1 cellular context compared by ENCODE assay signal in genomic region chr1:117061986-117062415, GRCh38.
A peak's percentile ranks its signal among the peaks of the same experiment; 100 is the strongest.
TF ChIP-seq lines count a peak whose summit lies in the region.

No MANE protein-coding gene starts in this region.

TF ChIP-seq in GM12878, 131 proteins besides CTCF, POLR2A, EP300 and RAD21 (continued from another document and continues in another):
- TF ChIP-seq ZNF687 (IDR thresholded peaks at IDR 0.05) (peak; percentile 38; the same call in 1 of the 2 replicates), ASH2L (IDR thresholded peaks at IDR 0.05; ENCODE audit: borderline replicate concordance, low read depth) (no peak), ESRRA (IDR thresholded peaks at IDR 0.05; ENCODE audit: low read length) (no peak), KAT2A (conservative IDR thresholded peaks at IDR 0.05; ENCODE audit: control insufficient read depth, low read depth, low read length) (no peak), ZBTB4 (CRISPR knock-in tag; IDR thresholded peaks at IDR 0.05) (no peak), CREB1 (IDR thresholded peaks at IDR 0.05; ENCODE audit: low read depth) (peak; percentile 85), SREBF1 (IDR thresholded peaks at IDR 0.05; ENCODE audit: low read length) (no peak), NR2F1 (conservative IDR thresholded peaks at IDR 0.05) (peak; percentile 51; the same call in 1 of the 2 replicates), ZBTB33 (IDR thresholded peaks at IDR 0.05) (no peak), USF1 (IDR thresholded peaks at IDR 0.05; ENCODE audit: borderline replicate concordance, extremely low read length, insufficient read depth, low read depth, low read length) (no peak), PKNOX1 (IDR thresholded peaks at IDR 0.05) (peak; percentile 85), ATF7 (IDR thresholded peaks at IDR 0.05; ENCODE audit: low read depth) (peak; percentile 98), PRDM15 (CRISPR knock-in tag; IDR thresholded peaks at IDR 0.05) (no peak), BCLAF1 (IDR thresholded peaks at IDR 0.05) (no peak), GATAD2B (conservative IDR thresholded peaks at IDR 0.05; ENCODE audit: low read depth) (peak; percentile 89), CBFB (IDR thresholded peaks at IDR 0.05; ENCODE audit: low read depth) (peak; percentile 85; the same call in 1 of the 2 replicates), MYB (IDR thresholded peaks at IDR 0.05; ENCODE audit: borderline replicate concordance, low read depth, low read length) (peak; percentile 66; the same call in 1 of the 2 replicates), NFYA (IDR thresholded peaks at IDR 0.05; ENCODE audit: borderline replicate concordance, low read depth, low read length) (no peak), POU2F2 (IDR thresholded peaks at IDR 0.05; ENCODE audit: borderline replicate concordance, low read depth, low read length) (peak; percentile 68; the same call in 1 of the 3 replicates), BCL3 (IDR thresholded peaks at IDR 0.05; ENCODE audit: borderline replicate concordance, insufficient read depth, low read depth, low read length, poor library complexity, severe bottlenecking) (peak; percentile 94), DPF2 (IDR thresholded peaks at IDR 0.05) (peak; percentile 94), KLF5 (IDR thresholded peaks at IDR 0.05; ENCODE audit: partially characterized antibody) (no peak), SREBF2 (IDR thresholded peaks at IDR 0.05; ENCODE audit: low read length) (no peak), MXI1 (IDR thresholded peaks at IDR 0.05; ENCODE audit: low read depth, low read length) (no peak), RB1 (IDR thresholded peaks at IDR 0.05; ENCODE audit: borderline replicate concordance) (no peak), ZNF24 (IDR thresholded peaks at IDR 0.05) (peak; percentile 25; the same call in 1 of the 2 replicates), JUND (IDR thresholded peaks at IDR 0.05; ENCODE audit: low read depth, low read length) (peak; percentile 81; the same call in 1 of the 2 replicates), NR2C1 (IDR thresholded peaks at IDR 0.05) (no peak), PBX3 (IDR thresholded peaks at IDR 0.05; ENCODE audit: insufficient replicate concordance, low read depth, low read length) (no peak), CHD1 (IDR thresholded peaks at IDR 0.05; ENCODE audit: low read depth, low read length) (no peak), LARP7 (IDR thresholded peaks at IDR 0.05) (no peak), SKIL (IDR thresholded peaks at IDR 0.05; ENCODE audit: low read depth, poor library complexity, severe bottlenecking) (peak; percentile 89), BRCA1 (IDR thresholded peaks at IDR 0.05; ENCODE audit: low read depth, low read length) (no peak)
